Comparison of ENCODE assay signal across 19 cellular contexts in genomic region chr11:102229510-102230119, GRCh38.
A peak's percentile ranks its signal among the peaks of the same experiment; 100 is the strongest.
DNase-seq lines count a peak whose midpoint lies in the region; ATAC-seq, FAIRE-seq and TF ChIP-seq lines count a peak whose summit lies in the region.
"Had no signal": no experiment of that assay in that cellular context is flagged by ENCODE, and none has a peak within 500 bp of the region (broad histone marks: within the 10 kb centered on the region; RNA-seq: fewer than 3 reads in every experiment).

No MANE protein-coding gene starts in this region.

- H3K23ac ChIP-seq in IMR-90 (ENCODE audit: low read depth, low read length) = peak overlapping the region; percentile 45; the same call in 1 of the 2 replicates

- no peak overlapping the region for H3K14ac ChIP-seq in IMR-90 (replicated peaks; ENCODE audit: low read depth, low read length)

- intact Hi-C loops in IMR-90 (cut with micrococcal nuclease) (loop anchor here (5.0 to 10.0 kb wide), 2 partner anchors 92 to 365 kb away; no protein-coding TSS in a partner anchor), testis (cut with DNase I; ENCODE audit: low total_unique reads) (no loop called here)

- POLR2A ChIA-PET in IMR-90 (lab: Charles Lee; ENCODE audit: unreplicated experiment) = no interaction called here

- H3K27me3 ChIP-seq in IMR-90 (ENCODE audit: control insufficient read depth, insufficient read depth, low read length) (no peaks in the 10 kb centered on the region), keratinocyte (ENCODE audit: control insufficient read depth, extremely low read depth, insufficient read depth, low read length) (no peaks in the 10 kb centered on the region), testis (no peaks in the 10 kb centered on the region)

- CTCF ChIA-PET in IMR-90 (lab: Yijun Ruan, JAX) = interaction anchor here (1.1 kb wide), 1 partner anchor 45 kb away, joined by 3 read pairs; no protein-coding TSS in a partner anchor

- peaks cover 34% of the 10 kb centered on the region for H3K36me3 Mint-ChIP-seq in progenitor cell of endocrine pancreas (ENCODE audit: insufficient read depth)
- H3K36me3 Mint-ChIP-seq: CD4-positive, alpha-beta memory T cell; naive B cell had no signal

- in situ Hi-C loops in IMR-90 (cut with MboI; ENCODE audit: low sequenced_read_pairs) = loop anchor here (25.0 kb wide), 1 partner anchor 367 kb away; no protein-coding TSS in a partner anchor

- DNase-seq in IMR-90 (no peak), SK-N-MC (ENCODE audit: low read depth, low spot score) (peak; percentile 6), keratinocyte (ENCODE audit: low read depth, low spot score) (no peak), progenitor cell of endocrine pancreas (ENCODE audit: low spot score, unreplicated experiment) (no peak), NCI-H2196 (lab: John Stamatoyannopoulos, UW; ENCODE audit: unreplicated experiment) (no peak), testis (no peak)
- no peak for DNase-seq in activated CD4-positive, CD25-positive, alpha-beta regulatory T cell (lab: John Stamatoyannopoulos, UW)
- DNase-seq: activated CD4-positive, alpha-beta T cell treated with anti-CD3 and anti-CD28 coated beads, Interleukin-2, amount 50 U/mL, for 4 hours; amygdala; CD4-positive, alpha-beta memory T cell; DND-41; effector memory CD8-positive, alpha-beta T cell; lower lobe of right lung; naive B cell; NCI-H1092; NCI-H2081; NCI-H524; substantia nigra had no signal

- H3K4me3 Mint-ChIP-seq in progenitor cell of endocrine pancreas (ENCODE audit: low read depth) = peak overlapping the region; percentile 15
- H3K4me3 Mint-ChIP-seq: CD4-positive, alpha-beta memory T cell; effector memory CD8-positive, alpha-beta T cell; naive B cell had no signal

- peak overlapping the region; percentile 92 for H3K27ac Mint-ChIP-seq in progenitor cell of endocrine pancreas
- H3K27ac Mint-ChIP-seq: effector memory CD8-positive, alpha-beta T cell; naive B cell had no signal

- H3K9me1 ChIP-seq in IMR-90 (ENCODE audit: insufficient read depth, low read length) (peaks cover 7% of the 10 kb centered on the region), keratinocyte (ENCODE audit: control insufficient read depth, extremely low read depth, insufficient read depth, low read length) (no peaks in the 10 kb centered on the region)

- no peak for TF ChIP-seq RAD21 in IMR-90 (IDR thresholded peaks at IDR 0.05; ENCODE audit: low read length)

- peaks cover 31 to 40% of the 10 kb centered on the region in 2 experiments for H3K79me1 ChIP-seq in IMR-90 (ENCODE audit: low read depth in 1 of 2, low read length in 2 of 2)

- no peak overlapping the region for H2BK15ac ChIP-seq in IMR-90 (ENCODE audit: low read depth, low read length)

- BruUV-seq in IMR-90 (replicated peaks; lab: Mats Ljungman, UMichigan) = no TSS peak

- no peak overlapping the region for H2AK5ac ChIP-seq in IMR-90 (ENCODE audit: low read depth, low read length)

- H3K9ac ChIP-seq in IMR-90 (ENCODE audit: low read depth, low read length) (no peak overlapping the region), SK-N-MC (ENCODE audit: insufficient read length) (no peak overlapping the region), keratinocyte (ENCODE audit: control insufficient read depth, extremely low read depth, insufficient read depth, low read length) (no peak overlapping the region)

- H3K4ac ChIP-seq in IMR-90 (ENCODE audit: low read depth, low read length) = no peak overlapping the region

- dilution Hi-C loops in IMR-90 (cut with HindIII; ENCODE audit: low sequenced_read_pairs, unreplicated experiment) (no loop called here), keratinocyte (cut with MboI; ENCODE audit: extremely low pct_ligation_motif_present, low sequenced_read_pairs) (no loop called here)

- no peaks in the 10 kb centered on the region for H3K9me3 Mint-ChIP-seq in progenitor cell of endocrine pancreas (ENCODE audit: low read depth)
- H3K9me3 Mint-ChIP-seq: CD4-positive, alpha-beta memory T cell; effector memory CD8-positive, alpha-beta T cell; naive B cell had no signal

- no peak overlapping the region for H2BK120ac ChIP-seq in IMR-90 (ENCODE audit: low read depth, low read length)

- peaks cover 49% of the 10 kb centered on the region for H3K4me1 Mint-ChIP-seq in progenitor cell of endocrine pancreas (ENCODE audit: low read depth)
- H3K4me1 Mint-ChIP-seq: naive B cell had no signal

- ATAC-seq in IMR-90 (ENCODE audit: low read depth) = no peak
- ATAC-seq: effector memory CD8-positive, alpha-beta T cell; K562; lower lobe of right lung had no signal

- H3K4me2 ChIP-seq in IMR-90 (ENCODE audit: low read depth, low read length) (no peak overlapping the region), keratinocyte (ENCODE audit: control insufficient read depth, extremely low read depth, insufficient read depth, low read depth, low read length) (no peak overlapping the region)

- H2BK20ac ChIP-seq in IMR-90 (ENCODE audit: low read depth, low read length) = no peak overlapping the region

- H2AK9ac ChIP-seq in IMR-90 (replicated peaks; ENCODE audit: low read depth, low read length, poor library complexity) = no peak overlapping the region

- H3K18ac ChIP-seq in IMR-90 (ENCODE audit: low read depth, low read length) = no peak overlapping the region

- H3K27ac ChIP-seq in IMR-90 (ENCODE audit: insufficient read depth, low read length) = no peak overlapping the region; the same call in 1 of the 2 replicates
- no peak overlapping the region for H3K27ac ChIP-seq in SK-N-MC
- H3K27ac ChIP-seq in keratinocyte (ENCODE audit: control insufficient read depth, insufficient read depth, low read length) = no peak overlapping the region
- H3K27ac ChIP-seq in testis = no peak overlapping the region
- H3K27ac ChIP-seq: lower lobe of right lung had no signal

- no peak overlapping the region for H4K91ac ChIP-seq in IMR-90 (ENCODE audit: insufficient read depth, low read depth, low read length)

- no CpG with 5 or more reads among the region's 4 CpGs for WGBS in IMR-90 (ENCODE audit: extremely low coverage in 2 of 2, insufficient read length in 1 of 2), 2 experiments
- 55 to 61% methylated on average over 4 of the region's 4 CpGs for WGBS in testis, 2 donors

- H2BK5ac ChIP-seq in IMR-90 (ENCODE audit: low read depth, low read length, poor library complexity, severe bottlenecking) = no peak overlapping the region

- no peak overlapping the region for H4K8ac ChIP-seq in IMR-90 (ENCODE audit: low read depth in 2 of 2, low read length in 2 of 2)

- no peak overlapping the region for H2AFZ ChIP-seq in IMR-90 (replicated peaks; ENCODE audit: low read length, poor library complexity)
- H2AFZ ChIP-seq in keratinocyte (ENCODE audit: control insufficient read depth, low read length) = no peak overlapping the region

- H4K20me1 ChIP-seq in IMR-90 (ENCODE audit: insufficient read depth, low read length) (peaks cover 16% of the 10 kb centered on the region), keratinocyte (ENCODE audit: control insufficient read depth, extremely low read depth, insufficient read depth, low read length) (no peaks in the 10 kb centered on the region)

- peak; percentile 13 for FAIRE-seq in keratinocyte (lab: Jason Lieb, UNC)
- FAIRE-seq: K562 had no signal

- TF ChIP-seq CTCF in IMR-90 (conservative IDR thresholded peaks at IDR 0.05; ENCODE audit: low read depth, low read length) (no peak), keratinocyte (optimal IDR thresholded peaks at IDR 0.05 in 1 of 3, IDR thresholded peaks at IDR 0.05 in 1 of 3, conservative IDR thresholded peaks at IDR 0.05 in 1 of 3; ENCODE audit: extremely low read depth in 1 of 3, insufficient read depth in 2 of 3, low read length in 3 of 3) (no peak), progenitor cell of endocrine pancreas (IDR thresholded peaks at IDR 0.05; ENCODE audit: unreplicated experiment) (no peak), testis (IDR thresholded peaks at IDR 0.05) (no peak)

- H3K79me2 ChIP-seq in keratinocyte (ENCODE audit: control insufficient read depth, insufficient read depth, low read length) = peaks cover 2% of the 10 kb centered on the region

- TF ChIP-seq POLR2A in IMR-90 (IDR thresholded peaks at IDR 0.05; ENCODE audit: low read depth, low read length) (no peak), testis (IDR thresholded peaks at IDR 0.05) (no peak)

- H3K9me3 ChIP-seq in IMR-90 (ENCODE audit: control insufficient read depth, insufficient read depth, low read length) (no peaks in the 10 kb centered on the region), SK-N-MC (ENCODE audit: low read depth, low read length) (no peaks in the 10 kb centered on the region), keratinocyte (ENCODE audit: control insufficient read depth, low read depth, low read length) (no peaks in the 10 kb centered on the region), testis (no peaks in the 10 kb centered on the region)
- H3K9me3 ChIP-seq: lower lobe of right lung had no signal

- H3K4me1 ChIP-seq in IMR-90 (ENCODE audit: control insufficient read depth, insufficient read depth, low read length) (peaks cover 9% of the 10 kb centered on the region), keratinocyte (ENCODE audit: control insufficient read depth, extremely low read depth, insufficient read depth, low read length) (peaks cover 57% of the 10 kb centered on the region), testis (peaks cover 5% of the 10 kb centered on the region)

- H3K4me3 ChIP-seq in IMR-90 (ENCODE audit: insufficient read depth, low read depth, low read length) = no peak overlapping the region
- no peak overlapping the region for H3K4me3 ChIP-seq in SK-N-MC
- no peak overlapping the region for H3K4me3 ChIP-seq in keratinocyte (ENCODE audit: control insufficient read depth in 2 of 3, extremely low read depth in 1 of 3, insufficient read depth in 2 of 3, low read depth in 1 of 3, low read length in 3 of 3)
- H3K4me3 ChIP-seq in testis = no peak overlapping the region
- H3K4me3 ChIP-seq: K562, lower lobe of right lung had no signal

- H3K56ac ChIP-seq in IMR-90 (ENCODE audit: extremely low read depth, insufficient read depth, low read length) = no peak overlapping the region

- peak overlapping the region; percentile 31; the same call in 1 of the 2 replicates for H4K5ac ChIP-seq in IMR-90 (ENCODE audit: low read depth, low read length)

- H3K27me3 Mint-ChIP-seq in progenitor cell of endocrine pancreas = no peaks in the 10 kb centered on the region

- peaks cover 24% of the 10 kb centered on the region for H3K36me3 ChIP-seq in IMR-90 (ENCODE audit: control insufficient read depth, insufficient read depth, low read length)
- H3K36me3 ChIP-seq in SK-N-MC (ENCODE audit: insufficient read depth, low read length) = peaks cover 8% of the 10 kb centered on the region
- peaks cover 11 to 21% of the 10 kb centered on the region in 2 experiments for H3K36me3 ChIP-seq in keratinocyte (ENCODE audit: control insufficient read depth in 2 of 2, extremely low read depth in 1 of 2, insufficient read depth in 2 of 2, low read length in 2 of 2)
- H3K36me3 ChIP-seq in testis (ENCODE audit: low read depth, missing control alignments) = no peaks in the 10 kb centered on the region

TF ChIP-seq in IMR-90, 13 proteins besides CTCF, POLR2A, EP300 and RAD21 (continues in another document):
- TF ChIP-seq NFE2L2 (IDR thresholded peaks at IDR 0.05; ENCODE audit: low read depth, low read length) = no peak
